Comparison of ENCODE assay signal across 10 cellular contexts in genomic region chr14:28057286-28058011, GRCh38.
A peak's percentile ranks its signal among the peaks of the same experiment; 100 is the strongest.
DNase-seq lines count a peak whose midpoint lies in the region; ATAC-seq and TF ChIP-seq lines count a peak whose summit lies in the region.
"Had no signal": no experiment of that assay in that cellular context is flagged by ENCODE, and none has a peak within 500 bp of the region (broad histone marks: within the 10 kb centered on the region; RNA-seq: fewer than 3 reads in every experiment).

No MANE protein-coding gene starts in this region.

- H3K27me3 ChIP-seq in DND-41 (ENCODE audit: insufficient read depth, low read length, poor library complexity) (no peaks in the 10 kb centered on the region), mucosa of rectum (ENCODE audit: control insufficient read depth in 2 of 2, insufficient read depth in 2 of 2, low read length in 2 of 2) (no peaks in the 10 kb centered on the region)

- H3K9ac ChIP-seq in DND-41 (ENCODE audit: low read depth, low read length) (peak overlapping the region; percentile 25; the same call in 1 of the 2 replicates), mucosa of rectum (ENCODE audit: low read depth in 1 of 2, low read length in 2 of 2) (no peak overlapping the region)

- peak overlapping the region; percentile 65 for H3K4me2 ChIP-seq in DND-41 (ENCODE audit: insufficient read depth, low read length)

- ATAC-seq in DND-41 (ENCODE audit: insufficient read depth, low read depth) (peak; percentile 76), GM21423 (IDR thresholded peaks at IDR 0.05; ENCODE audit: unreplicated experiment) (no peak)

- peak overlapping the region in 1 of 2 experiments; percentile 48; a peak in 2 of 4 replicates for H3K4me3 ChIP-seq in DND-41 (ENCODE audit: low read depth in 1 of 2, low read length in 2 of 2)
- H3K4me3 ChIP-seq in coronary artery: peak overlapping the region; percentile 62
- peak overlapping the region; percentile 7 to 64 for H3K4me3 ChIP-seq in mucosa of rectum (ENCODE audit: low read length in 2 of 2)

- H2AFZ ChIP-seq in DND-41 (ENCODE audit: low read depth, low read length): peak overlapping the region; percentile 80

- H3K9me3 ChIP-seq in DND-41 (ENCODE audit: insufficient read depth, low read length, severe bottlenecking): no peaks in the 10 kb centered on the region
- no peaks in the 10 kb centered on the region for H3K9me3 ChIP-seq in mucosa of rectum (ENCODE audit: control insufficient read depth in 2 of 2, low read length in 2 of 2)

- no peaks in the 10 kb centered on the region for H4K20me1 ChIP-seq in DND-41 (ENCODE audit: insufficient read depth, low read length)

- H3K36me3 ChIP-seq in DND-41 (ENCODE audit: insufficient read depth, low read length): no peaks in the 10 kb centered on the region
- H3K36me3 ChIP-seq in mucosa of rectum (ENCODE audit: control insufficient read depth in 2 of 2, insufficient read depth in 2 of 2, low read length in 2 of 2): no peaks in the 10 kb centered on the region

- no peaks in the 10 kb centered on the region for H3K79me2 ChIP-seq in DND-41 (ENCODE audit: insufficient read depth, low read length)

- H3K27ac ChIP-seq in DND-41 (ENCODE audit: low read length): peak overlapping the region; percentile 67
- H3K27ac ChIP-seq in coronary artery: no peak overlapping the region
- no peak overlapping the region for H3K27ac ChIP-seq in mucosa of rectum (ENCODE audit: low read depth in 2 of 2, low read length in 2 of 2)

- TF ChIP-seq CTCF in DND-41 (IDR thresholded peaks at IDR 0.05; ENCODE audit: borderline replicate concordance, extremely low read depth, low read length, poor library complexity, severe bottlenecking) (no peak), coronary artery (IDR thresholded peaks at IDR 0.05) (no peak)

- peaks cover 12% of the 10 kb centered on the region for H3K4me1 ChIP-seq in DND-41 (ENCODE audit: insufficient read depth, low read length)
- H3K4me1 ChIP-seq in mucosa of rectum (ENCODE audit: control insufficient read depth in 2 of 2, insufficient read depth in 2 of 2, low read length in 2 of 2): no peaks in the 10 kb centered on the region

- DNase-seq in DND-41 (peak; percentile 3), NCI-H460 (ENCODE audit: extremely low read depth, low read depth) (peak; percentile 12), coronary artery (ENCODE audit: low spot score) (no peak), AG20443 (ENCODE audit: low spot score) (no peak), T1000 (lab: John Stamatoyannopoulos, UW) (no peak)
- no peak for DNase-seq in activated CD8-positive, alpha-beta memory T cell treated with anti-CD3 and anti-CD28 coated beads for 24 hours
- DNase-seq: activated effector memory CD4-positive, alpha-beta T cell treated with Interleukin-2 at 50 U/mL for 16 hours; NCI-H526 treated with DMSO at 0.1 percent for 48 hours had no signal

Comparison
In these comparisons a context has a peak if more than half of its experiments do, and no peak if none do; other contexts are left out.
1. DNase-seq: peak in DND-41 (single experiment) and NCI-H460 (single experiment); none in coronary artery (single experiment), AG20443 (single experiment), T1000 (single experiment) and activated CD8-positive, alpha-beta memory T cell treated with anti-CD3 and anti-CD28 coated beads for 24 hours (single experiment).